ENCODE assay signal across 25 cellular contexts in the genomic region with DNA sequence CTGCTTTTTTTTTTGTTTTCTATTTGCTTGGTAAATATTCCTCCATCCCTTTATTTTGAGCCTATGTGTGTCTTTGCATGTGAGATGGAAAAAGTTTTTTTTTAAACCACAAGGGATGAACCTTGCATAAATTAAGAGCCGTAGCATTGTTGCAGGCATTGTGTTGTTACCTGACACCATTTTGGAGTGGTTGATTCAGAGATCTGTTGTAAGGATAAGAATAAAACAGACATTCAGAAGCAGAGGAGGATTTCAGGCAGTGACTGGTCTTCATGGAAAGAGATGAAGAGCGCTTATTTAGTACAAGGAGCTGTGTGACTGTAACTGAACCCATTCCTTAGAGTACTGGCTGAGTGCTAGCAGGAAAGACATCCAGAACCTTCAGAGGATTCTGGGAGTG.
DNase-seq lines count a peak whose midpoint lies in the region; ATAC-seq, FAIRE-seq and TF ChIP-seq lines count a peak whose summit lies in the region.
"Had no signal": no experiment of that assay in that cellular context is flagged by ENCODE, and none has a peak within 500 bp of the region (broad histone marks: within the 10 kb centered on the region; RNA-seq: fewer than 3 reads in every experiment).

No MANE protein-coding gene starts in this region.

- TF ChIP-seq CTCF in K562 (IDR thresholded peaks at IDR 0.05 in 2 of 3, conservative IDR thresholded peaks at IDR 0.05 in 1 of 3; ENCODE audit: insufficient read depth in 2 of 3, low read depth in 1 of 3, low read length in 3 of 3) (no peak), progenitor cell of endocrine pancreas (IDR thresholded peaks at IDR 0.05; ENCODE audit: unreplicated experiment) (no peak)

- CTCF ChIA-PET in K562 (lab: Yijun Ruan, JAX; ENCODE audit: low intra/inter-chr PET ratio) = no interaction called here

- H4K20me1 ChIP-seq in K562 (replicated peaks; ENCODE audit: control insufficient read depth, insufficient read depth, low read length) = no peaks in the 10 kb centered on the region
- H4K20me1 ChIP-seq: BLaER1 treated with 17β-estradiol and CSF1 and Interleukin-3, amounts not matched to agents 10 nM and 100 nM had no signal

- no peaks in the 10 kb centered on the region for H3K9me1 ChIP-seq in K562 (ENCODE audit: control insufficient read depth, insufficient read depth, low read length)

- no peak overlapping the region for H3K4me3 Mint-ChIP-seq in progenitor cell of endocrine pancreas (ENCODE audit: low read depth)
- H3K4me3 Mint-ChIP-seq: activated B cell treated with CpG ODN at 0.5 μM for 24 hours; activated CD8-positive, alpha-beta T cell treated with anti-CD3 and anti-CD28 coated beads, Interleukin-2, amount 10 ng/mL, durations not matched to agents 7 days and 5 days; activated T-cell treated with anti-CD3 and anti-CD28 coated beads, Interleukin-2, amount 50 U/mL, for 24 hours; mesothelial cell of epicardium; T-helper 1 cell treated with Interleukin-12 subunit alpha and Interleukin-12 subunit beta and Interleukin-4 antibody, amounts not matched to agents 30 μg/mL and 1 μg/mL, for 36 hours had no signal

- BruUV-seq in K562 (replicated peaks; lab: Mats Ljungman, UMichigan) = no TSS peak

- TF ChIP-seq RAD21 in K562 (CRISPR knock-in tag; conservative IDR thresholded peaks at IDR 0.05 in 1 of 2, IDR thresholded peaks at IDR 0.05 in 1 of 2) = no peak

- in situ Hi-C loops in K562 (cut with MboI) = no loop called here

- no peak overlapping the region for H3K4me2 ChIP-seq in K562 (ENCODE audit: insufficient read depth, low read length)
- H3K4me2 ChIP-seq: BLaER1 treated with 17β-estradiol and CSF1 and Interleukin-3, amounts not matched to agents 10 nM and 100 nM had no signal

- H3K36me3 Mint-ChIP-seq in progenitor cell of endocrine pancreas (ENCODE audit: insufficient read depth) = peaks cover 1% of the 10 kb centered on the region

- peak overlapping the region; percentile 24 for H3K27ac Mint-ChIP-seq in progenitor cell of endocrine pancreas
- H3K27ac Mint-ChIP-seq: activated B cell treated with CpG ODN at 0.5 μM for 24 hours; activated CD8-positive, alpha-beta T cell treated with anti-CD3 and anti-CD28 coated beads, Interleukin-2, amount 10 ng/mL, durations not matched to agents 7 days and 5 days; activated T-cell treated with anti-CD3 and anti-CD28 coated beads, Interleukin-2, amount 50 U/mL, for 24 hours; T-helper 1 cell treated with Interleukin-12 subunit alpha and Interleukin-12 subunit beta and Interleukin-4 antibody, amounts not matched to agents 30 μg/mL and 1 μg/mL, for 36 hours had no signal

- no peaks in the 10 kb centered on the region for H3K9me3 ChIP-seq in K562 (replicated peaks; ENCODE audit: control insufficient read depth, insufficient read depth, low read depth, low read length)
- H3K9me3 ChIP-seq: BLaER1 treated with 17β-estradiol and CSF1 and Interleukin-3, amounts not matched to agents 10 nM and 100 nM; psoas muscle; stomach; upper lobe of left lung had no signal

- 3% methylated on average over 2 of the region's 2 CpGs for WGBS in K562 (ENCODE audit: insufficient coverage, low coverage, missing lambda C conversion rate)

- TF ChIP-seq POLR2A in K562 (conservative IDR thresholded peaks at IDR 0.05) = no peak

- POLR2A ChIA-PET in K562 (lab: Yijun Ruan, JAX) = no interaction called here

- H3K79me2 ChIP-seq in K562 (ENCODE audit: control insufficient read depth, insufficient read depth, low read length) = no peaks in the 10 kb centered on the region

- ATAC-seq in K562 = no peak; the same call in 2 of the 3 replicates
- ATAC-seq: activated CD8-positive, alpha-beta T cell treated with anti-CD3 and anti-CD28 coated beads, Interleukin-2, amount 10 ng/mL, durations not matched to agents 7 days and 5 days had no signal

- no peak overlapping the region for H2AFZ ChIP-seq in K562 (ENCODE audit: low read depth, low read length)

- no peak for FAIRE-seq in K562 (lab: Jason Lieb, UNC)

- no peaks in the 10 kb centered on the region for H3K36me3 ChIP-seq in K562 (ENCODE audit: control insufficient read depth, insufficient read depth, low read length)
- H3K36me3 ChIP-seq: BLaER1 treated with 17β-estradiol and CSF1 and Interleukin-3, amounts not matched to agents 10 nM and 100 nM; stomach; upper lobe of left lung had no signal

- H3K27me3 ChIP-seq in K562 (ENCODE audit: control insufficient read depth in 2 of 2, insufficient read depth in 2 of 2, low read length in 2 of 2) = no peaks in the 10 kb centered on the region
- H3K27me3 ChIP-seq: BLaER1 treated with 17β-estradiol and CSF1 and Interleukin-3, amounts not matched to agents 10 nM and 100 nM; stomach; upper lobe of left lung had no signal

- peak; percentile 1 for DNase-seq in NCI-H748 (lab: John Stamatoyannopoulos, UW; ENCODE audit: unreplicated experiment)
- no peak for DNase-seq in NCI-H748 treated with DMSO at 0.1 percent for 48 hours (lab: John Stamatoyannopoulos, UW)
- peak; percentile 66 for DNase-seq in NCI-H524 treated with DMSO at 0.1 percent for 48 hours (lab: John Stamatoyannopoulos, UW)
- DNase-seq in K562 (ENCODE audit: extremely low read depth in 1 of 4, low spot score in 3 of 4) = no peak
- no peak for DNase-seq in progenitor cell of endocrine pancreas (ENCODE audit: low spot score, unreplicated experiment)
- DNase-seq in NCI-H1048 (lab: John Stamatoyannopoulos, UW) = no peak
- DNase-seq in NCI-H1930 (lab: John Stamatoyannopoulos, UW) = no peak
- no peak for DNase-seq in germinal center (ENCODE audit: low spot score)
- DNase-seq: activated B cell treated with CpG ODN at 0.5 μM for 24 hours; activated CD8-positive, alpha-beta T cell treated with anti-CD3 and anti-CD28 coated beads, Interleukin-2, amount 10 ng/mL, durations not matched to agents 7 days and 5 days; activated naive CD4-positive, alpha-beta T cell treated with anti-CD3 and anti-CD28 coated beads, Interleukin-2, amount 50 U/mL, for 16 hours; activated T-cell treated with anti-CD3 and anti-CD28 coated beads, Interleukin-2, amount 50 U/mL, for 24 hours; cortex of kidney; GOT3; kidney glomerular epithelial cell; NCI-H1436 treated with DMSO at 0.1 percent for 48 hours; psoas muscle; Right ventricle myocardium superior; stimulated activated CD4-positive, alpha-beta T cell treated with anti-CD3 and anti-CD28 coated beads, Interleukin-2, amount 100 ng/mL, for 48 hours; stomach; upper lobe of left lung had no signal

- H3K4me1 ChIP-seq in K562 (replicated peaks in 1 of 2; ENCODE audit: control insufficient read depth in 2 of 2, insufficient read depth in 2 of 2, low read length in 2 of 2) = peaks cover 0 to 2% of the 10 kb centered on the region in 2 experiments; a peak in 1 of 5 replicates
- H3K4me1 ChIP-seq: upper lobe of left lung had no signal

- no peak for TF ChIP-seq EP300 in K562 (IDR thresholded peaks at IDR 0.05; ENCODE audit: low read length)

- peaks cover 4% of the 10 kb centered on the region for H3K9me3 Mint-ChIP-seq in progenitor cell of endocrine pancreas (ENCODE audit: low read depth)
- H3K9me3 Mint-ChIP-seq: activated B cell treated with CpG ODN at 0.5 μM for 24 hours; activated T-cell treated with anti-CD3 and anti-CD28 coated beads, Interleukin-2, amount 50 U/mL, for 24 hours; T-helper 1 cell treated with Interleukin-12 subunit alpha and Interleukin-12 subunit beta and Interleukin-4 antibody, amounts not matched to agents 30 μg/mL and 1 μg/mL, for 36 hours had no signal

- no peak overlapping the region for H3K27ac ChIP-seq in K562 (ENCODE audit: extremely low read depth, low read depth, low read length)
- H3K27ac ChIP-seq: BLaER1 treated with 17β-estradiol and CSF1 and Interleukin-3, amounts not matched to agents 10 nM and 100 nM; psoas muscle; skin epidermis; stomach; upper lobe of left lung had no signal

- no peaks in the 10 kb centered on the region for H3K27me3 Mint-ChIP-seq in progenitor cell of endocrine pancreas

- H3K9ac ChIP-seq in K562 (ENCODE audit: insufficient read depth in 1 of 2, low read depth in 2 of 2, low read length in 2 of 2) = no peak overlapping the region
- H3K9ac ChIP-seq: BLaER1 treated with 17β-estradiol and CSF1 and Interleukin-3, amounts not matched to agents 10 nM and 100 nM had no signal

- intact Hi-C loops in K562 (cut with micrococcal nuclease) = no loop called here

- no peak overlapping the region for H3K4me3 ChIP-seq in K562
- H3K4me3 ChIP-seq: BLaER1 treated with 17β-estradiol and CSF1 and Interleukin-3, amounts not matched to agents 10 nM and 100 nM; psoas muscle; skin epidermis; stomach; upper lobe of left lung had no signal

- peaks cover 10% of the 10 kb centered on the region for H3K4me1 Mint-ChIP-seq in progenitor cell of endocrine pancreas (ENCODE audit: low read depth)
- H3K4me1 Mint-ChIP-seq: activated B cell treated with CpG ODN at 0.5 μM for 24 hours had no signal

TF ChIP-seq in K562, 482 proteins besides CTCF, POLR2A, EP300 and RAD21 (continues in another document):
- no peak for TF ChIP-seq ZNF561 (CRISPR knock-in tag; conservative IDR thresholded peaks at IDR 0.05)
- TF ChIP-seq, protein P1, sequence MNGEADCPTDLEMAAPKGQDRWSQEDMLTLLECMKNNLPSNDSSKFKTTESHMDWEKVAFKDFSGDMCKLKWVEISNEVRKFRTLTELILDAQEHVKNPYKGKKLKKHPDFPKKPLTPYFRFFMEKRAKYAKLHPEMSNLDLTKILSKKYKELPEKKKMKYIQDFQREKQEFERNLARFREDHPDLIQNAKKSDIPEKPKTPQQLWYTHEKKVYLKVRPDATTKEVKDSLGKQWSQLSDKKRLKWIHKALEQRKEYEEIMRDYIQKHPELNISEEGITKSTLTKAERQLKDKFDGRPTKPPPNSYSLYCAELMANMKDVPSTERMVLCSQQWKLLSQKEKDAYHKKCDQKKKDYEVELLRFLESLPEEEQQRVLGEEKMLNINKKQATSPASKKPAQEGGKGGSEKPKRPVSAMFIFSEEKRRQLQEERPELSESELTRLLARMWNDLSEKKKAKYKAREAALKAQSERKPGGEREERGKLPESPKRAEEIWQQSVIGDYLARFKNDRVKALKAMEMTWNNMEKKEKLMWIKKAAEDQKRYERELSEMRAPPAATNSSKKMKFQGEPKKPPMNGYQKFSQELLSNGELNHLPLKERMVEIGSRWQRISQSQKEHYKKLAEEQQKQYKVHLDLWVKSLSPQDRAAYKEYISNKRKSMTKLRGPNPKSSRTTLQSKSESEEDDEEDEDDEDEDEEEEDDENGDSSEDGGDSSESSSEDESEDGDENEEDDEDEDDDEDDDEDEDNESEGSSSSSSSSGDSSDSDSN (IDR thresholded peaks at IDR 0.05; ENCODE audit: borderline replicate concordance in 1 of 2, low read depth in 2 of 2, low read length in 2 of 2) = no peak
- no peak for TF ChIP-seq STAT5B (CRISPR knock-in tag; IDR thresholded peaks at IDR 0.05)

Comparison
In these comparisons a context has a peak if more than half of its experiments do, and no peak if none do; other contexts are left out.
1. DNase-seq: peak in NCI-H748 (single experiment) and NCI-H524 treated with DMSO at 0.1 percent for 48 hours (single experiment); none in NCI-H748 treated with DMSO at 0.1 percent for 48 hours (single experiment), K562 (0 of 4), progenitor cell of endocrine pancreas (single experiment), NCI-H1048 (single experiment), NCI-H1930 (0 of 2) and germinal center (single experiment).